8 cellular contexts compared by ENCODE assay signal in genomic region chr11:14520902-14521151, GRCh38. TPM values are rescaled to one million over a fixed set of nuclear protein-coding genes. Genes with fewer than 3 reads are reported as not detected.
A peak's percentile ranks its signal among the peaks of the same experiment; 100 is the strongest.
DNase-seq lines count a peak whose midpoint lies in the region; ATAC-seq and TF ChIP-seq lines count a peak whose summit lies in the region.

No MANE protein-coding gene starts in this region.

- H3K27ac ChIP-seq in skin epidermis: peak overlapping the region in 19 of 21 experiments; percentile 10 to 97 (median 94)

- in situ Hi-C loops in HAP-1 (cut with MboI; ENCODE audit: low sequenced_read_pairs): loop anchor here (10.0 kb wide), 2 partner anchors 124 to 374 kb away; partner anchors contain the start of genes CYP2R1 and PDE3B

- H3K36me3 ChIP-seq in HAP-1 (replicated peaks): peaks cover 24% of the 10 kb centered on the region

- no peaks in the 10 kb centered on the region for H3K9me3 ChIP-seq in HAP-1
- H3K9me3 ChIP-seq in T-helper 17 cell (ENCODE audit: control insufficient read depth, low read length, poor library complexity, severe bottlenecking): no peaks in the 10 kb centered on the region

- H3K27ac Mint-ChIP-seq in T-helper 17 cell: peak overlapping the region; percentile 97

- H3K36me3 Mint-ChIP-seq in T-helper 17 cell (ENCODE audit: low read depth): no peaks in the 10 kb centered on the region

- peaks cover 24% of the 10 kb centered on the region for H3K4me1 Mint-ChIP-seq in T-helper 17 cell

- DNase-seq in HAP-1 (ENCODE audit: low spot score in 2 of 2) (no peak), T-helper 17 cell (no peak), foreskin fibroblast (no peak), NCI-H1092 treated with DMSO at 0.1 percent for 48 hours (lab: John Stamatoyannopoulos, UW) (no peak), NCI-H1105 treated with DMSO at 0.1 percent for 48 hours (lab: John Stamatoyannopoulos, UW) (no peak), SIG-M5 treated with dmso at 0.1 percent for 504 hours (lab: John Stamatoyannopoulos, UW; ENCODE audit: unreplicated experiment) (no peak), GM10266 (ENCODE audit: extremely low spot score) (no peak)

- H3K4me1 ChIP-seq in HAP-1: peaks cover 8% of the 10 kb centered on the region

- H3K4me3 Mint-ChIP-seq in T-helper 17 cell: peak overlapping the region; percentile 93

- TF ChIP-seq CTCF in foreskin fibroblast (IDR thresholded peaks at IDR 0.05; ENCODE audit: low read depth, low read length) (no peak), GM10266 (IDR thresholded peaks at IDR 0.05; ENCODE audit: control insufficient read depth, insufficient read depth, low read depth, missing control alignments) (no peak)

- no peak for ATAC-seq in T-helper 17 cell

- H3K4me3 ChIP-seq in HAP-1 (peak overlapping the region; percentile 80), foreskin fibroblast (ENCODE audit: low read depth in 1 of 2, low read length in 2 of 2) (peak overlapping the region; percentile 85 to 99), skin epidermis (peak overlapping the region; percentile 61 to 95 (median 77))

- no peaks in the 10 kb centered on the region for H3K27me3 ChIP-seq in HAP-1 (ENCODE audit: low read depth)

- no peaks in the 10 kb centered on the region for H3K27me3 Mint-ChIP-seq in T-helper 17 cell

RNA-seq across cellular contexts. Expression of gene PSMA1, which starts 0.6 kb away (rescaled TPM):
- 100 to 1,000 TPM; 140 to 166 TPM for total RNA-seq in T-helper 17 cell

RNA-seq across cellular contexts. Expression of gene COPB1, which starts 21.2 kb away (rescaled TPM):
- 10 to 100 TPM; 59.5 to 74.2 TPM for total RNA-seq in T-helper 17 cell
